15 cellular contexts compared by ENCODE assay signal in genomic region chr7:13106513-13106912, GRCh38.
DNase-seq lines count a peak whose midpoint lies in the region; ATAC-seq and TF ChIP-seq lines count a peak whose summit lies in the region.
"Had no signal": no experiment of that assay in that cellular context is flagged by ENCODE, and none has a peak within 500 bp of the region (broad histone marks: within the 10 kb centered on the region; RNA-seq: fewer than 3 reads in every experiment).

No MANE protein-coding gene starts in this region.

- peak overlapping the region; percentile 45 for H3K27ac ChIP-seq in smooth muscle cell (ENCODE audit: low read depth)
- H3K27ac ChIP-seq: HL-60 had no signal

- POLR2A ChIA-PET in naive thymus-derived CD8-positive, alpha-beta T cell (lab: Charles Lee), result no interaction called here

- no peaks in the 10 kb centered on the region for H3K79me2 ChIP-seq in smooth muscle cell (ENCODE audit: low read depth)

- no peaks in the 10 kb centered on the region for H3K36me3 Mint-ChIP-seq in naive thymus-derived CD8-positive, alpha-beta T cell

- no peaks in the 10 kb centered on the region for H3K36me3 ChIP-seq in smooth muscle cell (ENCODE audit: low read depth)

- no peaks in the 10 kb centered on the region for H3F3A ChIP-seq in smooth muscle cell (ENCODE audit: low read depth)

- no peaks in the 10 kb centered on the region for H3K9me3 Mint-ChIP-seq in naive thymus-derived CD8-positive, alpha-beta T cell
- H3K9me3 Mint-ChIP-seq: CD4-positive, alpha-beta T cell had no signal

- H3K4me3 Mint-ChIP-seq in naive thymus-derived CD8-positive, alpha-beta T cell, result no peak overlapping the region
- H3K4me3 Mint-ChIP-seq: CD4-positive, alpha-beta T cell; H9 had no signal

- DNase-seq in ELR (ENCODE audit: low read depth) (peak; percentile 19), NCI-H460 (ENCODE audit: extremely low read depth, low read depth) (peak; percentile 58), fibroblast of mammary gland (ENCODE audit: low read depth) (peak; percentile 25), smooth muscle cell (lab: John Stamatoyannopoulos, UW; ENCODE audit: unreplicated experiment) (no peak), glomerular visceral epithelial cell (ENCODE audit: extremely low spot score) (no peak)
- no peak for DNase-seq in naive thymus-derived CD8-positive, alpha-beta T cell
- DNase-seq: ACHN; C1 segment of cervical spinal cord; Calu3; CD4-positive, alpha-beta T cell; DMS 273 treated with DMSO at 0.1 percent for 48 hours; H9 had no signal

- WGBS in smooth muscle cell (ENCODE audit: low lambda C conversion rate), result 96% methylated on average over 2 of the region's 2 CpGs

- TF ChIP-seq CTCF in fibroblast of mammary gland (conservative IDR thresholded peaks at IDR 0.05; ENCODE audit: control insufficient read depth, insufficient read depth, low read depth, low read length), result no peak
- TF ChIP-seq CTCF in smooth muscle cell (IDR thresholded peaks at IDR 0.05; ENCODE audit: borderline replicate concordance, insufficient read depth, poor library complexity, severe bottlenecking), result no peak

- no peak overlapping the region for H3K4me2 ChIP-seq in smooth muscle cell

- peaks cover 0 to 9% (median 0%) of the 10 kb centered on the region in 4 donors for H3K4me1 Mint-ChIP-seq in naive thymus-derived CD8-positive, alpha-beta T cell
- H3K4me1 Mint-ChIP-seq: H9 had no signal

- H3K9ac ChIP-seq in smooth muscle cell (ENCODE audit: low read depth), result no peak overlapping the region

- H2AFZ ChIP-seq in smooth muscle cell (ENCODE audit: low read depth), result no peak overlapping the region

- no peak for ATAC-seq in HG02798 (IDR thresholded peaks at IDR 0.05; ENCODE audit: poor library complexity, unreplicated experiment)
- no peak for ATAC-seq in naive thymus-derived CD8-positive, alpha-beta T cell
- ATAC-seq: GM12878 had no signal

- no peaks in the 10 kb centered on the region for H4K20me1 ChIP-seq in smooth muscle cell (ENCODE audit: low read depth)

- H3K27me3 ChIP-seq in smooth muscle cell (ENCODE audit: low read depth), result no peaks in the 10 kb centered on the region

- H3K9me3 ChIP-seq in smooth muscle cell (replicated peaks; ENCODE audit: low read depth), result no peaks in the 10 kb centered on the region

- no peaks in the 10 kb centered on the region for H3K4me1 ChIP-seq in smooth muscle cell (ENCODE audit: low read depth)

- H3K27ac Mint-ChIP-seq in naive thymus-derived CD8-positive, alpha-beta T cell, result no peak overlapping the region
- H3K27ac Mint-ChIP-seq: CD4-positive, alpha-beta T cell; H9 had no signal

- no peak overlapping the region for H3K4me3 ChIP-seq in fibroblast of mammary gland (ENCODE audit: control insufficient read depth, low read depth, low read length)
- no peak overlapping the region for H3K4me3 ChIP-seq in smooth muscle cell
- H3K4me3 ChIP-seq: GM12878 had no signal

- H3K27me3 Mint-ChIP-seq in naive thymus-derived CD8-positive, alpha-beta T cell, result peaks cover 0 to 4% (median 0%) of the 10 kb centered on the region in 5 donors
- H3K27me3 Mint-ChIP-seq: CD4-positive, alpha-beta T cell had no signal

Comparison
In these comparisons a context has a peak if more than half of its experiments do, and no peak if none do; other contexts are left out.
1. DNase-seq: peak in ELR (single experiment), NCI-H460 (single experiment) and fibroblast of mammary gland (single experiment); none in smooth muscle cell (single experiment), glomerular visceral epithelial cell (single experiment) and naive thymus-derived CD8-positive, alpha-beta T cell (0 of 10).